In genomic region chr21:27555996-27556395, GRCh38 we compare ENCODE assay signal across 24 cellular contexts.
"Had no signal": no experiment of that assay in that cellular context is flagged by ENCODE, and none has a peak within 500 bp of the region (broad histone marks: within the 10 kb centered on the region; RNA-seq: fewer than 3 reads in every experiment).

No MANE protein-coding gene starts in this region.

- H3K4me3 Mint-ChIP-seq: activated naive CD4-positive, alpha-beta T cell treated with anti-CD3 and anti-CD28 coated beads, Interleukin-2, amount 50 U/mL, for 24 hours; central memory CD8-positive, alpha-beta T cell; endodermal cell; mesothelial cell of epicardium; natural killer cell; stimulated activated naive CD8-positive, alpha-beta T cell treated with anti-CD3 and anti-CD28 coated beads, Interleukin-15, Interleukin-2, amounts not matched to agents 100 ng/mL and 50 ng/mL, for 24 hours; T-cell; T-helper 2 cell treated with Interferon-gamma antibody and Interleukin-4, amounts not matched to agents 5 μg/mL and 100 μg/mL, for 36 hours had no signal

- ATAC-seq: natural killer cell, pancreas, psoas muscle, T-cell had no signal

- H3K27ac Mint-ChIP-seq: activated naive CD4-positive, alpha-beta T cell treated with anti-CD3 and anti-CD28 coated beads, Interleukin-2, amount 50 U/mL, for 24 hours; endodermal cell; mesothelial cell of epicardium; natural killer cell; stimulated activated naive CD8-positive, alpha-beta T cell treated with anti-CD3 and anti-CD28 coated beads, Interleukin-15, Interleukin-2, amounts not matched to agents 100 ng/mL and 50 ng/mL, for 24 hours; T-cell; T-helper 2 cell treated with Interferon-gamma antibody and Interleukin-4, amounts not matched to agents 5 μg/mL and 100 μg/mL, for 36 hours had no signal

- H3K27me3 ChIP-seq: ascending aorta, colonic mucosa, dorsolateral prefrontal cortex, esophagus squamous epithelium, pancreas, right atrium auricular region, tibial artery had no signal

- H3K4me1 ChIP-seq: ascending aorta, colonic mucosa, esophagus squamous epithelium, pancreas, psoas muscle, right atrium auricular region, tibial artery had no signal

- H3K27ac ChIP-seq: ascending aorta, colonic mucosa, dorsolateral prefrontal cortex, esophagus squamous epithelium, left ventricle myocardium inferior, pancreas, psoas muscle, right atrium auricular region, tibial artery, WERI-Rb-1 had no signal

- H3K4me3 ChIP-seq: ascending aorta, colonic mucosa, dorsolateral prefrontal cortex, esophagus squamous epithelium, left ventricle myocardium inferior, pancreas, psoas muscle, right atrium auricular region, tibial artery had no signal

- H3K4me1 Mint-ChIP-seq: activated naive CD4-positive, alpha-beta T cell treated with anti-CD3 and anti-CD28 coated beads, Interleukin-2, amount 50 U/mL, for 24 hours; central memory CD8-positive, alpha-beta T cell; mesothelial cell of epicardium; natural killer cell; T-cell had no signal

- H3K36me3 ChIP-seq: ascending aorta, colonic mucosa, esophagus squamous epithelium, left ventricle myocardium inferior, pancreas, right atrium auricular region, tibial artery, WERI-Rb-1 had no signal

- H3K27me3 Mint-ChIP-seq: activated naive CD4-positive, alpha-beta T cell treated with anti-CD3 and anti-CD28 coated beads, Interleukin-2, amount 50 U/mL, for 24 hours; central memory CD8-positive, alpha-beta T cell; stimulated activated naive CD8-positive, alpha-beta T cell treated with anti-CD3 and anti-CD28 coated beads, Interleukin-15, Interleukin-2, amounts not matched to agents 100 ng/mL and 50 ng/mL, for 24 hours; T-cell had no signal

- H3K36me3 Mint-ChIP-seq: activated naive CD4-positive, alpha-beta T cell treated with anti-CD3 and anti-CD28 coated beads, Interleukin-2, amount 50 U/mL, for 24 hours; T-cell had no signal

- H3K9me3 ChIP-seq: ascending aorta, colonic mucosa, esophagus squamous epithelium, pancreas had no signal

- DNase-seq: activated gamma-delta T cell treated with Interleukin-2 at 50 U/mL for 16 hours; activated T-cell treated with anti-CD3 and anti-CD28 coated beads, Interleukin-2, amount 50 U/mL, for 1 hour; colonic mucosa; dorsolateral prefrontal cortex; endodermal cell; esophagus squamous epithelium; foreskin melanocyte; kidney glomerular epithelial cell; left ventricle myocardium inferior; natural killer cell; pancreas; psoas muscle; stimulated activated CD4-positive, alpha-beta T cell treated with anti-CD3 and anti-CD28 coated beads, Interleukin-1b, Interleukin-23, amount 100 ng/mL, for 48 hours; substantia nigra; T-cell; tibial artery; WERI-Rb-1 had no signal
